ENCODE assay signal across 8 cellular contexts in the genomic region with DNA sequence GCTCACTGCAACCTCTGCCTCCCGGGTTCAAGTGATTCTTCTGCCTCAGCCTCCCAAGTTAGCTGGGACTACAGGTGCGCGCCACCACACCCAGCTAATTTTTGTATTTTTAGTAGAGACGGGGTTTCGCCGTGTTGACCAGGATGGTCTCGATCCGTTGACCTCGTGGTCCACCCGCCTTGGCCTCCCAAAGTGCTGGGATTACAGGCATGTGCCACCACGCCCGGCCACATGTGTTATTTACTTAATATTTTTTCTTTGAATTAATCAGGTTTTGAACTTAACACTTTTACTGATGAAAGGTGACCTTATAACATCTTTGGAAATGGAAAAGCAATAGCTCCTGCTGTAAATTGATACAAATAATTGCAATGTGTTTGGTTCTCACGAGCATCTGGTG. TPM values are rescaled to one million over a fixed set of nuclear protein-coding genes. Genes with fewer than 3 reads are reported as not detected.
DNase-seq lines count a peak whose midpoint lies in the region; ATAC-seq and TF ChIP-seq lines count a peak whose summit lies in the region.
"Not testable (repeated sequence)": the region's sequence is repeated elsewhere in the genome, so short reads cannot be mapped to it uniquely, and the experiment has no call there.

No MANE protein-coding gene starts in this region.

- not testable (repeated sequence) for DNase-seq in CD8-positive, alpha-beta memory T cell; epithelial cell of prostate (ENCODE audit: low read depth, low spot score); naive B cell; vagina (ENCODE audit: extremely low spot score in 2 of 2)

- TF ChIP-seq CTCF in VCaP (conservative IDR thresholded peaks at IDR 0.05); vagina (IDR thresholded peaks at IDR 0.05): not testable (repeated sequence)

- peak overlapping the region; percentile 23 for H3K9ac ChIP-seq in skeletal muscle satellite cell (ENCODE audit: low read depth, low read length)

- H3K9me3 Mint-ChIP-seq in CD8-positive, alpha-beta memory T cell; IgD-negative memory B cell; naive B cell: not testable (repeated sequence)

- not testable (repeated sequence) for TF ChIP-seq POLR2A in vagina (IDR thresholded peaks at IDR 0.05)

- peak overlapping the region; percentile 59; the same call in 1 of the 2 replicates for H3K27ac ChIP-seq in ACC112 (ENCODE audit: low read depth, low read length)
- not testable (repeated sequence) for H3K27ac ChIP-seq in CD8-positive, alpha-beta memory T cell (ENCODE audit: low read depth, low read length)
- H3K27ac ChIP-seq in VCaP, result peak overlapping the region; percentile 31
- peak overlapping the region; percentile 77 for H3K27ac ChIP-seq in epithelial cell of prostate
- H3K27ac ChIP-seq in vagina, result peak overlapping the region; percentile 1

- intact Hi-C loops in vagina (cut with DNase I), result not testable (repeated sequence)

- H3K36me3 Mint-ChIP-seq in CD8-positive, alpha-beta memory T cell, result peaks cover 0 to 13% (median 5%) of the 10 kb centered on the region in 3 donors
- not testable (repeated sequence) for H3K36me3 Mint-ChIP-seq in IgD-negative memory B cell, naive B cell

- peaks cover 16% of the 10 kb centered on the region; the same call in 1 of the 2 replicates for H3K36me3 ChIP-seq in ACC112 (ENCODE audit: insufficient read depth, low read length)
- not testable (repeated sequence) for H3K36me3 ChIP-seq in CD8-positive, alpha-beta memory T cell (ENCODE audit: insufficient read depth, low read length); vagina
- peaks cover 26% of the 10 kb centered on the region for H3K36me3 ChIP-seq in skeletal muscle satellite cell (ENCODE audit: insufficient read depth, low read length)

- H3K27me3 ChIP-seq in ACC112 (ENCODE audit: insufficient read depth, low read length); CD8-positive, alpha-beta memory T cell (ENCODE audit: insufficient read depth, low read length, poor library complexity, severe bottlenecking); skeletal muscle satellite cell (ENCODE audit: control insufficient read depth, insufficient read depth, low read length); vagina: not testable (repeated sequence)

- CTCF ChIA-PET in CD8-positive, alpha-beta memory T cell (lab: Charles Lee), result interaction anchor here (0.6 to 1.0 kb wide), 2 partner anchors 8 to 86 kb away, joined by 3 read pairs; no protein-coding TSS in a partner anchor

- H3K9me3 ChIP-seq in CD8-positive, alpha-beta memory T cell (ENCODE audit: low read length); skeletal muscle satellite cell (replicated peaks; ENCODE audit: low read length); vagina: not testable (repeated sequence)

- H2AFZ ChIP-seq in ACC112 (ENCODE audit: low read length, unreplicated experiment), result not testable (repeated sequence)

- not testable (repeated sequence) for H3K4me3 ChIP-seq in ACC112 (ENCODE audit: low read depth, low read length); CD8-positive, alpha-beta memory T cell (ENCODE audit: low read length); skeletal muscle satellite cell (ENCODE audit: low read length); vagina

- not testable (repeated sequence) for H3K4me2 ChIP-seq in skeletal muscle satellite cell (ENCODE audit: low read length)

- peak overlapping the region in 6 of 8 donors; percentile 62 to 98 (median 85) for H3K27ac Mint-ChIP-seq in CD8-positive, alpha-beta memory T cell
- peak overlapping the region in 2 of 3 donors; percentile 7 to 84 for H3K27ac Mint-ChIP-seq in IgD-negative memory B cell
- peak overlapping the region; percentile 30 to 100 (median 99) for H3K27ac Mint-ChIP-seq in naive B cell

- H3K27me3 Mint-ChIP-seq in CD8-positive, alpha-beta memory T cell; IgD-negative memory B cell; naive B cell: not testable (repeated sequence)

- not testable (repeated sequence) for ATAC-seq in naive B cell (ENCODE audit: low read depth in 2 of 2)

- H3K4me3 Mint-ChIP-seq in CD8-positive, alpha-beta memory T cell, result not testable (repeated sequence)
- H3K4me3 Mint-ChIP-seq in IgD-negative memory B cell (peak overlapping the region in 2 of 4 donors; percentile 60 to 72), naive B cell (peak overlapping the region in 6 of 8 donors; percentile 53 to 92 (median 80))

- peaks cover 49 to 74% (median 52%) of the 10 kb centered on the region in 3 donors for H3K4me1 Mint-ChIP-seq in CD8-positive, alpha-beta memory T cell
- H3K4me1 Mint-ChIP-seq in IgD-negative memory B cell, result peaks cover 43 to 59% (median 57%) of the 10 kb centered on the region in 3 donors
- peaks cover 66 to 94% (median 90%) of the 10 kb centered on the region in 3 donors for H3K4me1 Mint-ChIP-seq in naive B cell

- H3K4me1 ChIP-seq in ACC112 (ENCODE audit: control insufficient read depth, insufficient read depth, low read length, unreplicated experiment) (peaks cover 40% of the 10 kb centered on the region), skeletal muscle satellite cell (ENCODE audit: control insufficient read depth, insufficient read depth, low read length) (peaks cover 46% of the 10 kb centered on the region), vagina (peaks cover 56% of the 10 kb centered on the region)
- peaks cover 24% of the 10 kb centered on the region for H3K4me1 ChIP-seq in CD8-positive, alpha-beta memory T cell (ENCODE audit: insufficient read depth, low read length)

- peaks cover 94% of the 10 kb centered on the region for H3K79me2 ChIP-seq in ACC112 (ENCODE audit: control insufficient read depth, insufficient read depth, low read length, unreplicated experiment)

- POLR2A ChIA-PET in CD8-positive, alpha-beta memory T cell (lab: Charles Lee), result not testable (repeated sequence)

RNA-seq across cellular contexts. Expression of a gene that starts 13.5 kb away (rescaled TPM):
- total RNA-seq in CD8-positive, alpha-beta memory T cell, result 10 to 100 TPM; 39.7 to 39.9 TPM
- polyA plus RNA-seq in CD8-positive, alpha-beta memory T cell, result 25.9 TPM
- polyA plus RNA-seq in IgD-negative memory B cell (55.8 TPM), naive B cell (ENCODE audit: low read depth in 6 of 6) (10 to 100 TPM; 53.2 to 86.1 (median 64.4) TPM)
- 162 and 224 TPM in 2 replicates for total RNA-seq in skeletal muscle satellite cell (2012; rRNA removed)
- 97.2 TPM for total RNA-seq in vagina

Comparison
In these comparisons a context has a peak if more than half of its experiments do, and no peak if none do; other contexts are left out.
1. H3K27ac Mint-ChIP-seq: peak in every context shown above with its lines; median percentile 99 in naive B cell; 85 in CD8-positive, alpha-beta memory T cell; 46 in IgD-negative memory B cell.